8 cellular contexts compared by ENCODE assay signal in genomic region chr11:59669611-59670009, GRCh38. TPM values are rescaled to one million over a fixed set of nuclear protein-coding genes. Genes with fewer than 3 reads are reported as not detected.
DNase-seq lines count a peak whose midpoint lies in the region; ATAC-seq and TF ChIP-seq lines count a peak whose summit lies in the region.

No MANE protein-coding gene starts in this region.

- no peaks in the 10 kb centered on the region for H3K27me3 Mint-ChIP-seq in T-cell
- peaks cover 4% of the 10 kb centered on the region for H3K27me3 Mint-ChIP-seq in nephron progenitor cell (ENCODE audit: low read depth, poor library complexity)

- in situ Hi-C loops in GM13976 (cut with MboI; ENCODE audit: low sequenced_read_pairs, unreplicated experiment), result loop anchor here (10.0 kb wide), 1 partner anchor 115 kb away; no protein-coding TSS in a partner anchor

- peak; percentile 64 for DNase-seq in AG20443 (ENCODE audit: low spot score)
- DNase-seq in T-cell, result peak in 1 of 34 experiments; percentile 4
- DNase-seq in fibroblast of peridontal ligament (ENCODE audit: extremely low read depth), result peak; percentile 80
- DNase-seq in nephron progenitor cell, result no peak
- DNase-seq in glomerular visceral epithelial cell (ENCODE audit: extremely low spot score), result no peak
- DNase-seq in GM13976 (ENCODE audit: low spot score), result no peak

- POLR2A ChIA-PET in T-cell (lab: Charles Lee), result interaction anchor here (0.6 to 2.8 kb wide), 8 partner anchors 53 to 1143 kb away, joined by 3 to 45 read pairs (median 6); partner anchors contain the start of gene OSBP (in 2 of the 2)

- ATAC-seq in GM21717 (IDR thresholded peaks at IDR 0.05; ENCODE audit: unreplicated experiment) (peak; percentile 5), T-cell (replicated peaks in 1 of 4) (no peak), GM18502 (IDR thresholded peaks at IDR 0.05; ENCODE audit: poor library complexity, unreplicated experiment) (no peak)

- CTCF ChIA-PET in T-cell (lab: Charles Lee), result interaction anchor here (0.6 to 2.0 kb wide), 11 partner anchors 10 to 1978 kb away, joined by 3 to 35 read pairs (median 6); partner anchors contain the start of genes MRPL16 (in 1 of the 2) and OSBP (in 1 of the 2)

- H3K9me3 Mint-ChIP-seq in T-cell (no peaks in the 10 kb centered on the region), nephron progenitor cell (no peaks in the 10 kb centered on the region)

- peaks cover 23% of the 10 kb centered on the region for H3K36me3 Mint-ChIP-seq in T-cell
- H3K36me3 Mint-ChIP-seq in nephron progenitor cell (ENCODE audit: low read depth), result peaks cover 27% of the 10 kb centered on the region

- H3K27ac Mint-ChIP-seq in T-cell (peak overlapping the region; percentile 99 to 100), nephron progenitor cell (peak overlapping the region; percentile 100)

- H3K4me3 Mint-ChIP-seq in T-cell (peak overlapping the region; percentile 94 to 97 (median 94)), nephron progenitor cell (peak overlapping the region; percentile 93)

- H3K4me1 Mint-ChIP-seq in T-cell (peaks cover 39 to 42% (median 41%) of the 10 kb centered on the region in 3 donors), nephron progenitor cell (peaks cover 25% of the 10 kb centered on the region)

- TF ChIP-seq CTCF in nephron progenitor cell (IDR thresholded peaks at IDR 0.05) (no peak), GM13976 (IDR thresholded peaks at IDR 0.05; ENCODE audit: borderline replicate concordance, control extremely low read depth, extremely low read depth, insufficient read depth, missing control alignments) (no peak)

RNA-seq across cellular contexts. Expression of gene PATL1, which starts 0.8 kb away (rescaled TPM):
- total RNA-seq in T-cell, result 10 to 100 TPM; 37.0 to 49.7 (median 41.9) TPM

RNA-seq across cellular contexts. Expression of gene OR10V1, which starts 44.0 kb away (rescaled TPM):
- total RNA-seq in T-cell, result not detected

RNA-seq across cellular contexts. Expression of gene OSBP, which starts 54.0 kb away (rescaled TPM):
- total RNA-seq in T-cell, result 10 to 100 TPM; 44.0 to 59.0 (median 46.2) TPM

Comparison
In these comparisons a context has a peak if more than half of its experiments do, and no peak if none do; other contexts are left out.
1. DNase-seq: peak in AG20443 (single experiment) and fibroblast of peridontal ligament (single experiment); none in nephron progenitor cell (single experiment), glomerular visceral epithelial cell (single experiment) and GM13976 (single experiment).